ENCODE assay signal across 2 cellular contexts in the genomic region with DNA sequence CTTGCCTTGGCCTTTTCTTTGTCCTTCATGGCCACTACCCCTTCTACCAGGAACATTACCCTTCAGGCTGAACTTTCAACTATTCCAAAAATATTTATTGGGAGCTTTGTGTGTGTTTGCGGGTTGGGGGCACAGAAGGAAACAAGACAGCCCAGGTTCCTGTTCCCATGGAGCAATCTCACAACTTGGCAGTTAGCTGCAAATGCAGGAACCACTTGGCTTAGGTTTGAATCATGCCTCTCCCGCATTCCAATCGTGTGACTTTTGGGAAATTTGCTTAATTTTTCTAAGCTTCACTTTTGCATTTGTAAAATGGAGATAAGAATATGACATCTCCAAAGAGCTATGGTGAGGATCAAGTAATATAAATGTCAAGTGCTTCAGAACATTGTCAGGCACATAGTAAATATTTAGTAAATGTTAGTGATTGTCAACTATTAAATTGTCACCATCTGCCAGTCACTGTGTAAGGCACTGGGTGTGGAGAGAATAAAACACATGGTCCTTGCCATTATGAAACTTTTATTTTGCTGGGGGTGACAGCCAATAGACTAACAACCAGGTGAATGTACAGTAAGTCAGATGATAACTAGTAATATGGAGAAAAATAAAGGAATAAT.
TF ChIP-seq lines count a peak whose summit lies in the region.

No MANE protein-coding gene starts in this region.

TF ChIP-seq in A549, 52 proteins besides CTCF, POLR2A, EP300 and RAD21:
- 0 out of 2 replicates have a peak, but pooled peaks have one; percentile 6 for TF ChIP-seq FOSL2 (IDR thresholded peaks at IDR 0.05)
- no peak for TF ChIP-seq FOSL2 (CRISPR knock-in tag; IDR thresholded peaks at IDR 0.05)
- TF ChIP-seq, protein P1, sequence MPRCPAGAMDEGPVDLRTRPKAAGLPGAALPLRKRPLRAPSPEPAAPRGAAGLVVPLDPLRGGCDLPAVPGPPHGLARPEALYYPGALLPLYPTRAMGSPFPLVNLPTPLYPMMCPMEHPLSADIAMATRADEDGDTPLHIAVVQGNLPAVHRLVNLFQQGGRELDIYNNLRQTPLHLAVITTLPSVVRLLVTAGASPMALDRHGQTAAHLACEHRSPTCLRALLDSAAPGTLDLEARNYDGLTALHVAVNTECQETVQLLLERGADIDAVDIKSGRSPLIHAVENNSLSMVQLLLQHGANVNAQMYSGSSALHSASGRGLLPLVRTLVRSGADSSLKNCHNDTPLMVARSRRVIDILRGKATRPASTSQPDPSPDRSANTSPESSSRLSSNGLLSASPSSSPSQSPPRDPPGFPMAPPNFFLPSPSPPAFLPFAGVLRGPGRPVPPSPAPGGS (IDR thresholded peaks at IDR 0.05) = no peak

TF ChIP-seq in IMR-90, 13 proteins besides CTCF, POLR2A, EP300 and RAD21:
- peak; percentile 69 for TF ChIP-seq CEBPB (IDR thresholded peaks at IDR 0.05; ENCODE audit: low read depth, low read length)
- 0 out of 2 replicates have a peak, but pooled peaks have one; percentile 46 for TF ChIP-seq FOS (IDR thresholded peaks at IDR 0.05; ENCODE audit: low read depth, low read length)
- TF ChIP-seq RCOR1 (IDR thresholded peaks at IDR 0.05; ENCODE audit: insufficient replicate concordance, low read length) = no peak
